Comparison of ENCODE assay signal across 8 cellular contexts in genomic region chr17:39235555-39236221, GRCh38. TPM values are rescaled to one million over a fixed set of nuclear protein-coding genes. Genes with fewer than 3 reads are reported as not detected.
DNase-seq lines count a peak whose midpoint lies in the region; ATAC-seq and TF ChIP-seq lines count a peak whose summit lies in the region.

No MANE protein-coding gene starts in this region.

- peaks cover 2% of the 10 kb centered on the region; the same call in 1 of the 2 replicates for H3K27me3 ChIP-seq in BJ (ENCODE audit: control insufficient read depth, insufficient read depth, low read length)
- H3K27me3 ChIP-seq in effector memory CD4-positive, alpha-beta T cell (replicated peaks; ENCODE audit: control insufficient read depth, insufficient read depth, low read length, poor library complexity, severe bottlenecking) = no peaks in the 10 kb centered on the region

- H3K9me3 ChIP-seq in effector memory CD4-positive, alpha-beta T cell (ENCODE audit: control insufficient read depth, low read length) = no peaks in the 10 kb centered on the region

- H3K27ac Mint-ChIP-seq in nephron = peak overlapping the region in 1 of 3 experiments; percentile 5

- H3K9me3 Mint-ChIP-seq in nephron = no peaks in the 10 kb centered on the region

- peaks cover 26% of the 10 kb centered on the region for H3K27me3 Mint-ChIP-seq in nephron (ENCODE audit: low read depth)

- POLR2A ChIA-PET in BJ (lab: Charles Lee) = no interaction called here

- H3K4me3 ChIP-seq in BJ (ENCODE audit: low read depth, low read length) (no peak overlapping the region), GM12875 (ENCODE audit: low read depth, low read length) (no peak overlapping the region)
- no peak overlapping the region for H3K4me3 ChIP-seq in effector memory CD4-positive, alpha-beta T cell (ENCODE audit: insufficient read depth, low read depth, low read length, poor library complexity, severe bottlenecking)

- peaks cover 15% of the 10 kb centered on the region for H3K4me1 Mint-ChIP-seq in nephron

- no peak overlapping the region for H3K27ac ChIP-seq in effector memory CD4-positive, alpha-beta T cell (ENCODE audit: insufficient read depth, low read length, poor library complexity, severe bottlenecking)

- no peak for ATAC-seq in HG02763 (IDR thresholded peaks at IDR 0.05; ENCODE audit: unreplicated experiment)

- DNase-seq in BJ (ENCODE audit: low read depth) = no peak
- peak; percentile 5 for DNase-seq in NCI-H2029 treated with DMSO at 0.1 percent for 48 hours (lab: John Stamatoyannopoulos, UW)
- peak; percentile 10 for DNase-seq in T-helper 22 cell (ENCODE audit: low read depth)
- DNase-seq in effector memory CD4-positive, alpha-beta T cell = peak; percentile 8 to 25 (median 23)
- DNase-seq in NK-92 (lab: John Stamatoyannopoulos, UW; ENCODE audit: unreplicated experiment) = no peak

- H3K4me1 ChIP-seq in effector memory CD4-positive, alpha-beta T cell (ENCODE audit: control insufficient read depth, insufficient read depth, low read length, poor library complexity, severe bottlenecking) = peaks cover 30% of the 10 kb centered on the region

- H3K36me3 ChIP-seq in BJ (ENCODE audit: control insufficient read depth, insufficient read depth, low read length) = no peaks in the 10 kb centered on the region
- no peaks in the 10 kb centered on the region for H3K36me3 ChIP-seq in effector memory CD4-positive, alpha-beta T cell (ENCODE audit: control insufficient read depth, insufficient read depth, low read length)

- no peak overlapping the region for H3K4me3 Mint-ChIP-seq in nephron

- CTCF ChIA-PET in BJ (lab: Yijun Ruan, JAX) = interaction anchor here (0.6 to 19.8 kb wide), 12 partner anchors 9 to 338 kb away, joined by 3 to 438 read pairs (median 5); partner anchors contain the start of genes ARL5C and STAC2

- TF ChIP-seq CTCF in BJ (IDR thresholded peaks at IDR 0.05; ENCODE audit: insufficient read depth, low read depth, low read length) = peak; percentile 71
- TF ChIP-seq CTCF in GM12875 (IDR thresholded peaks at IDR 0.05; ENCODE audit: borderline replicate concordance, insufficient read depth, low read depth, low read length) = peak; percentile 92
- peak; percentile 47 to 70 (median 69) for TF ChIP-seq CTCF in nephron (IDR thresholded peaks at IDR 0.05; ENCODE audit: unreplicated experiment in 3 of 3)

- H3K36me3 Mint-ChIP-seq in nephron (ENCODE audit: low read depth) = no peaks in the 10 kb centered on the region

RNA-seq across cellular contexts. Expression of gene STAC2, which starts 9.9 kb away (rescaled TPM):
- not detected in 2 replicates for polyA plus RNA-seq in BJ (2011; rRNA removed)
- not detected in 2 replicates for polyA minus RNA-seq in BJ (2011; rRNA and poly(A)+ RNA removed)

RNA-seq across cellular contexts. Expression of gene RPL19, which starts 35.6 kb away (rescaled TPM):
- polyA plus RNA-seq in BJ (2011; rRNA removed) = 1,903 and 2,002 TPM in 2 replicates
- polyA minus RNA-seq in BJ (2011; rRNA and poly(A)+ RNA removed) = 352 and 471 TPM in 2 replicates

RNA-seq across cellular contexts. Expression of gene CACNB1, which starts 38.2 kb away (rescaled TPM):
- polyA plus RNA-seq in BJ (2011; rRNA removed) = 6.6 and 8.5 TPM in 2 replicates
- 6.7 and 14.2 TPM in 2 replicates for polyA minus RNA-seq in BJ (2011; rRNA and poly(A)+ RNA removed)

Comparison
In these comparisons a context has a peak if more than half of its experiments do, and no peak if none do; other contexts are left out.
1. DNase-seq: peak in NCI-H2029 treated with DMSO at 0.1 percent for 48 hours (single experiment), T-helper 22 cell (single experiment) and effector memory CD4-positive, alpha-beta T cell (3 of 3); none in BJ (single experiment) and NK-92 (single experiment).
2. Peak in every context shown above with its lines, with median percentiles within 50 percentile points of each other: CTCF ChIP-seq.